8 cellular contexts compared by ENCODE assay signal in the genomic region with DNA sequence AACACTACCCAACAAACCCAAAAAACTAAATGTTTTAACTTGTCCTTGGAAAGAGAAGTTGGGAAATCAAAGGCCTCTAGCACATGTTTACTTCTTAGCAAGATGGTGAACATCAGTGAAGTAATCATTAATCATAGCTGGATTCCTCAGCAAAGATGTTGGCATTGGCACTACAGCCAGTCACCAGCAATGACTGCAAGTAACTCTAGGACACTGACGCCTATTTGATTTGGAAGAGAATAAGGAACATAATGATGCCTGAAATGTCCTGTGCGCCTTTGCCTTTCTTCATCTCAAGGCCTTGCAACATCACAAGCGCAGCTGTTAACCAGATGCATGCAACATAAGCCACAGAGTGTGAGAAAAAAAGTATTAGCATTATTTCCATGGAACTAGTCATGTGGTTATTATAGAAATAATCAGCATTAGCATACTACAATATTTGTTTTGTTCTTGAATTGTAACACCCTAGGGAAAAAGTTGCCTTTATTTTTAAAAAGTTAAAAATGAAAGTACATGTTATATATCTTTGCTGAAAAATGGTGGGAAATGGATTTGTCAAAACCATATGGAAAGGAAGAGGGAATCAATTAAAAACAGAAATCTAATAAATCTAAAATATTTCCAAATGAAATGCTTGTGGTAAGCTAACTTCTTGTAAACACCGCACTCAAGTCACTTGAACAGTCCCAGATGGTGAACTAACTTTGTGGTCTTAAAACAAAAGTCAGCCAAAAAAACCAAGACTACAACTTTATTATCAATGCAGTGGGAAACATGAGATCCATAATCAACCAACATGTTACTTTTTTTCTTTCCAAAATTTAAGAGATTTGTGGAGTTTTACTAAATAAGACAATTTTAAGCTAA. TPM values are rescaled to one million over a fixed set of nuclear protein-coding genes. Genes with fewer than 3 reads are reported as not detected.
DNase-seq lines count a peak whose midpoint lies in the region; ATAC-seq and TF ChIP-seq lines count a peak whose summit lies in the region.

No MANE protein-coding gene starts in this region.

- in situ Hi-C loops in GM23248 (cut with MboI): no loop called here

- no peak overlapping the region for H4K5ac ChIP-seq in mesendoderm (ENCODE audit: low read length)

- H3K4me2 ChIP-seq in GM23248 (ENCODE audit: unreplicated experiment): peak overlapping the region; percentile 78
- no peak overlapping the region for H3K4me2 ChIP-seq in mesendoderm (ENCODE audit: low read length)

- DNase-seq in GM23248: peak; percentile 98
- DNase-seq in adrenal gland: peak; percentile 33 to 91 (median 76)
- peak; percentile 71 to 84 (median 73) for DNase-seq in right cardiac atrium
- no peak for DNase-seq in mesendoderm
- no peak for DNase-seq in NCI-H2081 treated with DMSO at 0.1 percent for 48 hours (lab: John Stamatoyannopoulos, UW)
- DNase-seq in activated gamma-delta T cell treated with Interleukin-2 at 50 U/mL for 16 hours: no peak

- H2BK120ac ChIP-seq in mesendoderm (ENCODE audit: low read depth, low read length): no peak overlapping the region

- H3K4me1 ChIP-seq in GM23248 (ENCODE audit: insufficient read depth): peaks cover 37% of the 10 kb centered on the region
- peaks cover 11 to 18% of the 10 kb centered on the region in 2 donors for H3K4me1 ChIP-seq in adrenal gland (replicated peaks in 1 of 2)
- no peaks in the 10 kb centered on the region for H3K4me1 ChIP-seq in right cardiac atrium (ENCODE audit: control insufficient read depth, insufficient read depth, low read length)
- H3K4me1 ChIP-seq in mesendoderm (ENCODE audit: control insufficient read depth, low read depth, low read length): no peaks in the 10 kb centered on the region

- intact Hi-C loops in adrenal gland (cut with DNase I): loop anchor here in 1 of 2 donors (10.0 kb wide), 1 partner anchor 585 kb away; no protein-coding TSS in a partner anchor
- intact Hi-C loops in right cardiac atrium (cut with DNase I): loop anchor here in 3 of 4 donors (5.0 to 10.0 kb wide), 4 partner anchors 53 to 715 kb away; no protein-coding TSS in a partner anchor

- H3K23ac ChIP-seq in mesendoderm (ENCODE audit: low read length): no peak overlapping the region

- H3K27me3 ChIP-seq in GM23248 (replicated peaks; ENCODE audit: insufficient read depth): no peaks in the 10 kb centered on the region
- H3K27me3 ChIP-seq in adrenal gland: no peaks in the 10 kb centered on the region
- H3K27me3 ChIP-seq in right cardiac atrium (ENCODE audit: control insufficient read depth, insufficient read depth): no peaks in the 10 kb centered on the region
- H3K27me3 ChIP-seq in mesendoderm (ENCODE audit: insufficient read depth, low read length, poor library complexity): no peaks in the 10 kb centered on the region

- peak overlapping the region; percentile 30 for H2AFZ ChIP-seq in GM23248

- H4K8ac ChIP-seq in mesendoderm (ENCODE audit: low read depth, low read length): no peak overlapping the region

- TF ChIP-seq CTCF in adrenal gland (IDR thresholded peaks at IDR 0.05): peak in 1 of 6 experiments; percentile 14

- no peaks in the 10 kb centered on the region for H3K9me2 ChIP-seq in GM23248 (ENCODE audit: insufficient read depth)

- no peaks in the 10 kb centered on the region for H3K79me1 ChIP-seq in mesendoderm (ENCODE audit: low read length)

- peak; percentile 96 to 97 for ATAC-seq in right cardiac atrium
- no peak for ATAC-seq in GM18498 (IDR thresholded peaks at IDR 0.05; ENCODE audit: unreplicated experiment)

- WGBS in GM23248 (ENCODE audit: low coverage in 1 of 2, low lambda C conversion rate in 2 of 2, missing lambda C conversion rate in 2 of 2), 2 experiments: 1 to 2% methylated on average over 4 of the region's 4 CpGs
- 35 to 48% (median 44%) methylated on average over 4 of the region's 4 CpGs for WGBS in adrenal gland, 4 donors
- 57% methylated on average over 4 of the region's 4 CpGs for WGBS in right cardiac atrium
- no CpG with 5 or more reads among the region's 4 CpGs for WGBS in mesendoderm (ENCODE audit: extremely low coverage, insufficient coverage, low lambda C conversion rate)

- H2AK5ac ChIP-seq in mesendoderm (ENCODE audit: low read length): no peak overlapping the region

- H2BK15ac ChIP-seq in mesendoderm (replicated peaks; ENCODE audit: low read depth): no peak overlapping the region

- no peak overlapping the region for H3K4ac ChIP-seq in mesendoderm (ENCODE audit: low read depth, low read length)

- no peak overlapping the region for H3K18ac ChIP-seq in mesendoderm (ENCODE audit: low read length)

- H3K9me3 ChIP-seq in GM23248 (ENCODE audit: low read depth) (no peaks in the 10 kb centered on the region), adrenal gland (replicated peaks in 1 of 3) (no peaks in the 10 kb centered on the region), right cardiac atrium (ENCODE audit: control insufficient read depth, low read length) (no peaks in the 10 kb centered on the region)

- no peak overlapping the region for H3K56ac ChIP-seq in mesendoderm (ENCODE audit: low read length)

- H3K27ac ChIP-seq in GM23248 (peak overlapping the region; percentile 94), adrenal gland (peak overlapping the region; percentile 32 to 75 (median 49)), right cardiac atrium (ENCODE audit: low read length) (no peak overlapping the region), skin epidermis (peak overlapping the region in 19 of 21 experiments; percentile 16 to 80 (median 60)), mesendoderm (ENCODE audit: low read depth, low read length) (no peak overlapping the region)

- H2BK5ac ChIP-seq in mesendoderm (ENCODE audit: low read length): no peak overlapping the region

- H3F3A ChIP-seq in GM23248 (ENCODE audit: insufficient read depth): peaks cover 23% of the 10 kb centered on the region

- no peaks in the 10 kb centered on the region for H4K20me1 ChIP-seq in GM23248 (ENCODE audit: insufficient read depth)

- no peaks in the 10 kb centered on the region for H3K36me3 ChIP-seq in GM23248 (ENCODE audit: low read depth)
- H3K36me3 ChIP-seq in adrenal gland (replicated peaks in 1 of 2): no peaks in the 10 kb centered on the region
- peaks cover 1% of the 10 kb centered on the region for H3K36me3 ChIP-seq in mesendoderm (ENCODE audit: control insufficient read depth, insufficient read depth, low read length)

- H3K79me2 ChIP-seq in GM23248 (ENCODE audit: insufficient read depth): no peaks in the 10 kb centered on the region
- H3K79me2 ChIP-seq in mesendoderm (ENCODE audit: control insufficient read depth, insufficient read depth, low read length): no peaks in the 10 kb centered on the region

- H3K9ac ChIP-seq in GM23248 (peak overlapping the region; percentile 74), mesendoderm (ENCODE audit: low read length) (no peak overlapping the region)

- H3K4me3 ChIP-seq in GM23248: peak overlapping the region; percentile 14; the same call in 1 of the 2 replicates
- H3K4me3 ChIP-seq in adrenal gland: no peak overlapping the region
- H3K4me3 ChIP-seq in right cardiac atrium (ENCODE audit: low read length): no peak overlapping the region
- no peak overlapping the region for H3K4me3 ChIP-seq in skin epidermis
- H3K4me3 ChIP-seq in mesendoderm (ENCODE audit: low read length): no peak overlapping the region

- TF ChIP-seq POLR2A in adrenal gland (IDR thresholded peaks at IDR 0.05): no peak

RNA-seq across cellular contexts. Expression of gene THADA, which starts 55.6 kb away (rescaled TPM):
- total RNA-seq in GM23248 (2014; rRNA removed; shearing (Covaris generic)): 15.2 and 15.8 TPM in 2 replicates
- polyA plus RNA-seq in GM23248 (2016; fragmentation: Nextera tagmentation; extraction: Ambion mirVana) (11.0 and 14.1 TPM in 2 replicates), adrenal gland (10 to 100 TPM; 14.1 to 22.3 (median 18.0) TPM), right cardiac atrium (10.6 TPM)
- total RNA-seq in adrenal gland (10 to 100 TPM; 17.8 to 38.4 (median 26.8) TPM), right cardiac atrium (10 to 100 TPM; 19.0 to 20.7 (median 20.2) TPM)
- 10.2 TPM for polyA plus RNA-seq in mesendoderm (2013, experiment 1 of 2)
- polyA plus RNA-seq in mesendoderm (2013, experiment 2 of 2): 10.1 TPM

Comparison
In these comparisons a context has a peak if more than half of its experiments do, and no peak if none do; other contexts are left out.
1. DNase-seq: peak in GM23248 (single experiment), adrenal gland (7 of 7) and right cardiac atrium (3 of 3); none in mesendoderm (single experiment), NCI-H2081 treated with DMSO at 0.1 percent for 48 hours (single experiment) and activated gamma-delta T cell treated with Interleukin-2 at 50 U/mL for 16 hours (single experiment).
2. H3K27ac ChIP-seq: peak in GM23248 (single experiment), adrenal gland (5 of 5) and skin epidermis (19 of 21); none in right cardiac atrium (single experiment) and mesendoderm (single experiment).